In the genomic region with DNA sequence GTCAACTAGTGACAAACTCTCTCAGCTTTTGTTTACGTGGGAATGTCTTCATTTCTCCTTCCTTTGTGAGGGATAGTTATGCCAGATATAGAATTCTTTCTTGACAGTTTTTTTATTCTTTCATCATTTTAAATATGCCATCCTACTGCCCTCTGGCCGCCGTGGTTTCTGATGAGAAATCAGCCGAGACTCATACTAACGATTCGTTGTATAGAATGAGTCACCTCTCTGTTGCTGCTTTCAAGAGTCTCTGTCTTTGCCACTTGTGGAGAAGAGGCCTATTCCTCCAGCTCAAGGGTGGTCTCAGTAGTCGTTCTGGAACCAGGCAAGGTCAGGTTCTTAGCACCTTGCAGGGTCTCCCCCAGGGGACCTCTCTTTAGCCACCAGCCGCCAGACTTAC, we compare ENCODE assay signal across 18 cellular contexts. TPM values are rescaled to one million over a fixed set of nuclear protein-coding genes. Genes with fewer than 3 reads are reported as not detected.
DNase-seq lines count a peak whose midpoint lies in the region; ATAC-seq, FAIRE-seq and TF ChIP-seq lines count a peak whose summit lies in the region.
"Had no signal": no experiment of that assay in that cellular context is flagged by ENCODE, and none has a peak within 500 bp of the region (broad histone marks: within the 10 kb centered on the region; RNA-seq: fewer than 3 reads in every experiment).

No MANE protein-coding gene starts in this region.

- H3K79me2 ChIP-seq in PC-9 (ENCODE audit: low read depth) (no peaks in the 10 kb centered on the region), endothelial cell of umbilical vein (ENCODE audit: control insufficient read depth, insufficient read depth, low read length) (no peaks in the 10 kb centered on the region)

- DNase-seq in activated naive CD4-positive, alpha-beta T cell treated with anti-CD3 and anti-CD28 coated beads, Interleukin-2, amount 50 U/mL, for 72 hours (ENCODE audit: low spot score in 2 of 2), result peak in 1 of 2 donors; percentile 26
- DNase-seq in activated naive CD4-positive, alpha-beta T cell treated with anti-CD3 and anti-CD28 coated beads for 36 hours, result no peak
- peak in 1 of 2 experiments; percentile 53 for DNase-seq in PC-9
- DNase-seq in endothelial cell of umbilical vein (ENCODE audit: low read depth, low spot score), result no peak
- DNase-seq in stromal cell of bone marrow (ENCODE audit: low read depth), result peak; percentile 7
- DNase-seq in GM12891 (ENCODE audit: insufficient read length, low spot score), result no peak
- no peak for DNase-seq in NCI-H2107 treated with DMSO at 0.1 percent for 48 hours (lab: John Stamatoyannopoulos, UW; ENCODE audit: unreplicated experiment)
- DNase-seq: activated T-cell treated with anti-CD3 and anti-CD28 coated beads, Interleukin-2, amount 50 U/mL, for 4 hours; body of pancreas; endodermal cell; heart right ventricle; KBM-7; left cardiac atrium; NCI-H1930; NCI-H82; SW 1271 had no signal

- peaks cover 17% of the 10 kb centered on the region for H3K27me3 Mint-ChIP-seq in activated naive CD4-positive, alpha-beta T cell treated with anti-CD3 and anti-CD28 coated beads for 36 hours (ENCODE audit: low read depth)

- TF ChIP-seq POLR2A in endothelial cell of umbilical vein (IDR thresholded peaks at IDR 0.05; ENCODE audit: low read depth, low read length) (no peak), GM12891 (IDR thresholded peaks at IDR 0.05; ENCODE audit: low read depth, low read length) (no peak)

- no peak overlapping the region for H3K27ac Mint-ChIP-seq in activated naive CD4-positive, alpha-beta T cell treated with anti-CD3 and anti-CD28 coated beads, Interleukin-2, amount 50 U/mL, for 72 hours
- no peak overlapping the region for H3K27ac Mint-ChIP-seq in activated naive CD4-positive, alpha-beta T cell treated with anti-CD3 and anti-CD28 coated beads for 36 hours
- H3K27ac Mint-ChIP-seq: endodermal cell, progenitor cell of endocrine pancreas had no signal

- H3K9me3 Mint-ChIP-seq in activated naive CD4-positive, alpha-beta T cell treated with anti-CD3 and anti-CD28 coated beads, Interleukin-2, amount 50 U/mL, for 72 hours, result no peaks in the 10 kb centered on the region
- no peaks in the 10 kb centered on the region for H3K9me3 Mint-ChIP-seq in activated naive CD4-positive, alpha-beta T cell treated with anti-CD3 and anti-CD28 coated beads for 36 hours
- H3K9me3 Mint-ChIP-seq: activated T-cell treated with anti-CD3 and anti-CD28 coated beads, Interleukin-2, amount 50 U/mL, for 4 hours; endodermal cell had no signal

- FAIRE-seq in endothelial cell of umbilical vein (lab: Jason Lieb, UNC) (peak; percentile 60), GM12891 (lab: Jason Lieb, UNC) (no peak)

- CTCF ChIA-PET in activated naive CD4-positive, alpha-beta T cell treated with anti-CD3 and anti-CD28 coated beads for 36 hours (lab: Charles Lee), result interaction anchor here (2.4 kb wide), 1 partner anchor 9 kb away, joined by 11 read pairs; no protein-coding TSS in a partner anchor
- CTCF ChIA-PET in PC-9 (lab: Charles Lee) (no interaction called here), endothelial cell of umbilical vein (lab: Charles Lee) (interaction anchor here (2.5 kb wide), 1 partner anchor 9 kb away, joined by 12 read pairs; no protein-coding TSS in a partner anchor)

- no TSS peak for BruUV-seq in PC-9 (replicated peaks; lab: Mats Ljungman, UMichigan)
- BruUV-seq in endothelial cell of umbilical vein (replicated peaks; lab: Mats Ljungman, UMichigan), result no TSS peak

- dilution Hi-C loops in endothelial cell of umbilical vein (cut with MboI; ENCODE audit: extremely low pct_ligation_motif_present, low sequenced_read_pairs), result no loop called here

- ATAC-seq in activated naive CD4-positive, alpha-beta T cell treated with anti-CD3 and anti-CD28 coated beads, Interleukin-2, amount 50 U/mL, for 72 hours, result peak; percentile 47 to 76
- no peak for ATAC-seq in GM21737 (IDR thresholded peaks at IDR 0.05; ENCODE audit: unreplicated experiment)
- ATAC-seq: body of pancreas, left cardiac atrium had no signal

- H3K27ac ChIP-seq in PC-9, result no peak overlapping the region
- no peak overlapping the region for H3K27ac ChIP-seq in endothelial cell of umbilical vein (ENCODE audit: insufficient read depth, low read depth, low read length)
- H3K27ac ChIP-seq: body of pancreas, heart right ventricle had no signal

- intact Hi-C loops in activated naive CD4-positive, alpha-beta T cell treated with anti-CD3 and anti-CD28 coated beads for 36 hours (cut with micrococcal nuclease), result no loop called here
- intact Hi-C loops in PC-9 (cut with micrococcal nuclease; ENCODE audit: unreplicated experiment), result no loop called here
- intact Hi-C loops in endothelial cell of umbilical vein (cut with micrococcal nuclease), result no loop called here

- no peaks in the 10 kb centered on the region for H3K9me3 ChIP-seq in PC-9 (ENCODE audit: insufficient read depth, low read depth)
- H3K9me3 ChIP-seq in endothelial cell of umbilical vein (replicated peaks; ENCODE audit: control insufficient read depth, insufficient read depth, low read length), result no peaks in the 10 kb centered on the region
- H3K9me3 ChIP-seq: body of pancreas, heart right ventricle had no signal

- H3K9me1 ChIP-seq in endothelial cell of umbilical vein (replicated peaks; ENCODE audit: control insufficient read depth, extremely low read depth, insufficient read depth, low read length), result no peaks in the 10 kb centered on the region

- H3K27me3 ChIP-seq in PC-9 (ENCODE audit: insufficient read depth, low read depth), result no peaks in the 10 kb centered on the region
- no peaks in the 10 kb centered on the region for H3K27me3 ChIP-seq in endothelial cell of umbilical vein (ENCODE audit: control insufficient read depth in 2 of 2, insufficient read depth in 2 of 2, low read length in 2 of 2)
- H3K27me3 ChIP-seq: body of pancreas had no signal

- H3K36me3 ChIP-seq in PC-9 (ENCODE audit: low read depth) (no peaks in the 10 kb centered on the region), endothelial cell of umbilical vein (ENCODE audit: control insufficient read depth in 2 of 2, extremely low read depth in 1 of 2, insufficient read depth in 2 of 2, low read length in 2 of 2) (no peaks in the 10 kb centered on the region)
- H3K36me3 ChIP-seq: heart right ventricle had no signal

- no peaks in the 10 kb centered on the region for H3K9me2 ChIP-seq in PC-9 (ENCODE audit: insufficient read depth)

- no peak overlapping the region for H2AFZ ChIP-seq in PC-9
- no peak overlapping the region for H2AFZ ChIP-seq in endothelial cell of umbilical vein (ENCODE audit: low read depth, low read length)

- POLR2A ChIA-PET in PC-9 (lab: Charles Lee; ENCODE audit: unreplicated experiment), result interaction anchor here (0.7 kb wide), 1 partner anchor 365 kb away, joined by 3 read pairs; no protein-coding TSS in a partner anchor
- POLR2A ChIA-PET in endothelial cell of umbilical vein (lab: Charles Lee), result no interaction called here

- no peaks in the 10 kb centered on the region for H3K36me3 Mint-ChIP-seq in activated naive CD4-positive, alpha-beta T cell treated with anti-CD3 and anti-CD28 coated beads, Interleukin-2, amount 50 U/mL, for 72 hours
- no peaks in the 10 kb centered on the region for H3K36me3 Mint-ChIP-seq in activated naive CD4-positive, alpha-beta T cell treated with anti-CD3 and anti-CD28 coated beads for 36 hours (ENCODE audit: low read depth)

- no peak; the same call in 1 of the 2 replicates for TF ChIP-seq CTCF in PC-9 (conservative IDR thresholded peaks at IDR 0.05)
- no peak for TF ChIP-seq CTCF in endothelial cell of umbilical vein (IDR thresholded peaks at IDR 0.05; ENCODE audit: extremely low read depth in 1 of 2, insufficient read depth in 1 of 2, low read depth in 1 of 2, low read length in 2 of 2)

- H3K4me2 ChIP-seq in PC-9 (peak overlapping the region; percentile 19), endothelial cell of umbilical vein (ENCODE audit: insufficient read depth, low read length) (no peak overlapping the region)

- H3K4me3 ChIP-seq in PC-9 (no peak overlapping the region), endothelial cell of umbilical vein (replicated peaks in 1 of 3; ENCODE audit: insufficient read depth in 1 of 3, low read depth in 1 of 3, low read length in 3 of 3) (no peak overlapping the region)
- H3K4me3 ChIP-seq: body of pancreas, heart right ventricle had no signal

- no peaks in the 10 kb centered on the region for H3K4me1 Mint-ChIP-seq in activated naive CD4-positive, alpha-beta T cell treated with anti-CD3 and anti-CD28 coated beads for 36 hours (ENCODE audit: low read depth)

- H3K9ac ChIP-seq in endothelial cell of umbilical vein (replicated peaks; ENCODE audit: extremely low read depth, insufficient read depth, low read length), result no peak overlapping the region

- peaks cover 11% of the 10 kb centered on the region for H3K4me1 ChIP-seq in PC-9 (replicated peaks; ENCODE audit: insufficient read depth)
- H3K4me1 ChIP-seq in endothelial cell of umbilical vein (ENCODE audit: control insufficient read depth, extremely low read depth, insufficient read depth, low read length), result peaks cover 8% of the 10 kb centered on the region

- H4K20me1 ChIP-seq in PC-9 (ENCODE audit: insufficient read depth) (no peaks in the 10 kb centered on the region), endothelial cell of umbilical vein (replicated peaks; ENCODE audit: control insufficient read depth, extremely low read depth, insufficient read depth, low read length) (no peaks in the 10 kb centered on the region)

- no peaks in the 10 kb centered on the region for H3F3A ChIP-seq in PC-9 (ENCODE audit: insufficient read depth, low read depth)

- H3K4me3 Mint-ChIP-seq in activated naive CD4-positive, alpha-beta T cell treated with anti-CD3 and anti-CD28 coated beads for 36 hours, result no peak overlapping the region
- H3K4me3 Mint-ChIP-seq: activated T-cell treated with anti-CD3 and anti-CD28 coated beads, Interleukin-2, amount 50 U/mL, for 4 hours; endodermal cell had no signal

RNA-seq across cellular contexts. Expression of gene MYO7A, which starts 8.0 kb away (rescaled TPM):
- under 1 TPM in 1 of 2 donors, not detected in 1; 0.32 TPM for total RNA-seq in activated naive CD4-positive, alpha-beta T cell treated with anti-CD3 and anti-CD28 coated beads, Interleukin-2, amount 50 U/mL, for 72 hours
- not detected for total RNA-seq in activated naive CD4-positive, alpha-beta T cell treated with anti-CD3 and anti-CD28 coated beads for 36 hours
- total RNA-seq in PC-9 (2021) (2.4 and 3.5 TPM in 2 replicates), endothelial cell of umbilical vein (1.4 and 3.6 TPM in 2 replicates)
- 1.1 and 1.3 TPM in 2 replicates for polyA plus RNA-seq in endothelial cell of umbilical vein
- 0.94 and 0.96 TPM in 2 replicates for polyA plus RNA-seq in endothelial cell of umbilical vein (2011; cell fraction: cytosol; rRNA removed)
- 3.6 and 4.3 TPM in 2 replicates for polyA plus RNA-seq in endothelial cell of umbilical vein (2011; cell fraction: nucleus; rRNA removed)
- polyA plus RNA-seq in endothelial cell of umbilical vein (2012), result 0.20 and 0.29 TPM in 2 replicates
- polyA minus RNA-seq in endothelial cell of umbilical vein, result 1.0 and 1.3 TPM in 2 replicates
- not detected for polyA minus RNA-seq in endothelial cell of umbilical vein (2011; cell fraction: cytosol; rRNA and poly(A)+ RNA removed)
- polyA minus RNA-seq in endothelial cell of umbilical vein (2011; cell fraction: nucleus; rRNA and poly(A)+ RNA removed), result 1.4 and 1.9 TPM in 2 replicates
- 0.03 TPM for polyA plus RNA-seq in GM12891 (2012; ENCODE audit: low read depth, missing spikeins)

RNA-seq across cellular contexts. Expression of gene OMP, which starts 33.4 kb away (rescaled TPM):
- not detected for total RNA-seq in activated naive CD4-positive, alpha-beta T cell treated with anti-CD3 and anti-CD28 coated beads, Interleukin-2, amount 50 U/mL, for 72 hours
- total RNA-seq in activated naive CD4-positive, alpha-beta T cell treated with anti-CD3 and anti-CD28 coated beads for 36 hours, result not detected
- total RNA-seq in PC-9 (2021) (1.4 TPM in 1 of 2 replicates, not detected in the other), endothelial cell of umbilical vein (0.76 and 0.80 TPM in 2 replicates)
- polyA plus RNA-seq in endothelial cell of umbilical vein, result 0.30 TPM in 1 of 2 replicates, not detected in the other
- not detected in 2 replicates for polyA plus RNA-seq in endothelial cell of umbilical vein (2011; cell fraction: cytosol; rRNA removed)
- polyA plus RNA-seq in endothelial cell of umbilical vein (2011; cell fraction: nucleus; rRNA removed), result 0.91 TPM in 1 of 2 replicates, not detected in the other
- polyA plus RNA-seq in endothelial cell of umbilical vein (2012), result not detected in 2 replicates
- 1.6 TPM in 1 of 2 replicates, not detected in the other for polyA minus RNA-seq in endothelial cell of umbilical vein
- polyA minus RNA-seq in endothelial cell of umbilical vein (2011; cell fraction: cytosol; rRNA and poly(A)+ RNA removed), result not detected
- 1.3 and 2.8 TPM in 2 replicates for polyA minus RNA-seq in endothelial cell of umbilical vein (2011; cell fraction: nucleus; rRNA and poly(A)+ RNA removed)
- not detected for polyA plus RNA-seq in GM12891 (2012; ENCODE audit: low read depth, missing spikeins)
- total RNA-seq: activated T-cell treated with anti-CD3 and anti-CD28 coated beads, Interleukin-2, amount 50 U/mL, for 4 hours; body of pancreas; progenitor cell of endocrine pancreas had no signal
- polyA plus RNA-seq: heart right ventricle had no signal
